8 cellular contexts compared by ENCODE assay signal in genomic region chr17:32483451-32484019, GRCh38. TPM values are rescaled to one million over a fixed set of nuclear protein-coding genes. Genes with fewer than 3 reads are reported as not detected.
A peak's percentile ranks its signal among the peaks of the same experiment; 100 is the strongest.
DNase-seq lines count a peak whose midpoint lies in the region; ATAC-seq and TF ChIP-seq lines count a peak whose summit lies in the region.

No MANE protein-coding gene starts in this region.

- H3K27ac Mint-ChIP-seq in activated naive CD4-positive, alpha-beta T cell treated with anti-CD3 and anti-CD28 coated beads for 36 hours: peak overlapping the region; percentile 80
- no peak overlapping the region for H3K27ac Mint-ChIP-seq in activated naive CD4-positive, alpha-beta T cell treated with anti-CD3 and anti-CD28 coated beads, Interleukin-2, amount 50 U/mL, for 72 hours

- H3K27ac ChIP-seq in dorsolateral prefrontal cortex (peak overlapping the region; percentile 67 to 99 (median 96)), stomach smooth muscle (ENCODE audit: low read length) (peak overlapping the region; percentile 67)

- peak; percentile 57 to 92 (median 84) for TF ChIP-seq CTCF in dorsolateral prefrontal cortex (IDR thresholded peaks at IDR 0.05 in 54 of 56, conservative IDR thresholded peaks at IDR 0.05 in 2 of 56; ENCODE audit: low read depth in 1 of 56, partially characterized antibody in 56 of 56)

- peak; percentile 61 for DNase-seq in activated naive CD4-positive, alpha-beta T cell treated with anti-CD3 and anti-CD28 coated beads for 36 hours
- DNase-seq in activated naive CD4-positive, alpha-beta T cell treated with anti-CD3 and anti-CD28 coated beads, Interleukin-2, amount 50 U/mL, for 72 hours (ENCODE audit: low spot score in 2 of 2): no peak
- DNase-seq in NCI-H1105 (lab: John Stamatoyannopoulos, UW) (peak; percentile 27), dorsolateral prefrontal cortex (peak in 8 of 10 donors; percentile 74 to 88 (median 84)), left colon (no peak)

- intact Hi-C loops in activated naive CD4-positive, alpha-beta T cell treated with anti-CD3 and anti-CD28 coated beads for 36 hours (cut with micrococcal nuclease): loop anchor here (1.0 to 5.0 kb wide), 6 partner anchors 21 to 393 kb away; partner anchors contain the start of gene MYO1D
- intact Hi-C loops in dorsolateral prefrontal cortex (cut with DNase I): loop anchor here (1.0 to 10.0 kb wide), 7 partner anchors 64 to 451 kb away; partner anchors contain the start of gene MYO1D (in 2 of the 2)
- intact Hi-C loops in left colon (cut with DNase I, micrococcal nuclease): no loop called here

- H3K4me3 ChIP-seq in dorsolateral prefrontal cortex (peak overlapping the region in 29 of 59 donors; percentile 0 to 48 (median 27)), stomach smooth muscle (ENCODE audit: low read length in 2 of 2) (no peak overlapping the region)

- no peak overlapping the region for H3K4me3 Mint-ChIP-seq in activated naive CD4-positive, alpha-beta T cell treated with anti-CD3 and anti-CD28 coated beads for 36 hours

- H3K27me3 ChIP-seq in dorsolateral prefrontal cortex: no peaks in the 10 kb centered on the region
- H3K27me3 ChIP-seq in stomach smooth muscle (ENCODE audit: control insufficient read depth in 1 of 2, insufficient read depth in 2 of 2, low read length in 2 of 2): no peaks in the 10 kb centered on the region

- no peaks in the 10 kb centered on the region for H3K27me3 Mint-ChIP-seq in activated naive CD4-positive, alpha-beta T cell treated with anti-CD3 and anti-CD28 coated beads for 36 hours (ENCODE audit: low read depth)

- no peaks in the 10 kb centered on the region for H3K9me3 Mint-ChIP-seq in activated naive CD4-positive, alpha-beta T cell treated with anti-CD3 and anti-CD28 coated beads for 36 hours
- H3K9me3 Mint-ChIP-seq in activated naive CD4-positive, alpha-beta T cell treated with anti-CD3 and anti-CD28 coated beads, Interleukin-2, amount 50 U/mL, for 72 hours: no peaks in the 10 kb centered on the region

- peaks cover 31% of the 10 kb centered on the region for H3K36me3 Mint-ChIP-seq in activated naive CD4-positive, alpha-beta T cell treated with anti-CD3 and anti-CD28 coated beads for 36 hours (ENCODE audit: low read depth)
- peaks cover 12% of the 10 kb centered on the region in 2 donors for H3K36me3 Mint-ChIP-seq in activated naive CD4-positive, alpha-beta T cell treated with anti-CD3 and anti-CD28 coated beads, Interleukin-2, amount 50 U/mL, for 72 hours

- H3K4me1 Mint-ChIP-seq in activated naive CD4-positive, alpha-beta T cell treated with anti-CD3 and anti-CD28 coated beads for 36 hours (ENCODE audit: low read depth): peaks cover 24% of the 10 kb centered on the region

- CTCF ChIA-PET in activated naive CD4-positive, alpha-beta T cell treated with anti-CD3 and anti-CD28 coated beads for 36 hours (lab: Charles Lee): interaction anchor here (0.5 to 5.2 kb wide), 29 partner anchors 11 to 445 kb away, joined by 3 to 48 read pairs (median 4); partner anchors contain the start of genes MYO1D and PSMD11

- peaks cover 23% of the 10 kb centered on the region for H3K4me1 ChIP-seq in stomach smooth muscle (ENCODE audit: control insufficient read depth, insufficient read depth, low read length)

- H3K9me3 ChIP-seq in stomach smooth muscle (ENCODE audit: control insufficient read depth in 2 of 2, low read length in 2 of 2): no peaks in the 10 kb centered on the region

- peak overlapping the region in 1 of 2 donors; percentile 29 for H3K9ac ChIP-seq in stomach smooth muscle (ENCODE audit: low read length in 2 of 2)

- peaks cover 32 to 34% of the 10 kb centered on the region in 2 donors for H3K36me3 ChIP-seq in stomach smooth muscle (ENCODE audit: control insufficient read depth in 2 of 2, insufficient read depth in 2 of 2, low read length in 2 of 2)

- no peak for ATAC-seq in activated naive CD4-positive, alpha-beta T cell treated with anti-CD3 and anti-CD28 coated beads, Interleukin-2, amount 50 U/mL, for 72 hours
- ATAC-seq in SK-N-SH treated with all-trans-retinoic acid at 6 μM for 48 hours (peak; percentile 82), left colon (peak; percentile 31), GM18867 (IDR thresholded peaks at IDR 0.05; ENCODE audit: unreplicated experiment) (no peak)

TF ChIP-seq in SK-N-SH treated with all-trans-retinoic acid at 6 μM for 48 hours, 23 proteins besides CTCF, POLR2A, EP300 and RAD21:
- TF ChIP-seq ESRRG (CRISPR knock-in tag; IDR thresholded peaks at IDR 0.05) (peak; percentile 30; the same call in 1 of the 2 replicates), CSDC2 (CRISPR knock-in tag; IDR thresholded peaks at IDR 0.05) (no peak), CSRNP3 (CRISPR knock-in tag; IDR thresholded peaks at IDR 0.05) (0 out of 2 replicates have a peak, but pooled peaks have one; percentile 15)

RNA-seq across cellular contexts. Expression of gene CDK5R1, which starts 3.3 kb away (rescaled TPM):
- 10 to 100 TPM; 50.6 to 52.1 TPM for total RNA-seq in activated naive CD4-positive, alpha-beta T cell treated with anti-CD3 and anti-CD28 coated beads for 36 hours
- 10 to 100 TPM; 12.4 to 15.6 TPM for total RNA-seq in activated naive CD4-positive, alpha-beta T cell treated with anti-CD3 and anti-CD28 coated beads, Interleukin-2, amount 50 U/mL, for 72 hours
- 100 to 1,000 TPM in 114 of 120 experiments, 10 to 100 TPM in 6; 52.9 to 209 (median 145) TPM for total RNA-seq in dorsolateral prefrontal cortex
- 1 to 10 TPM in 1 of 2 donors, under 1 TPM in 1; 0.61 to 1.1 TPM for total RNA-seq in left colon

RNA-seq across cellular contexts. Expression of gene PSMD11, which starts 39.2 kb away (rescaled TPM):
- total RNA-seq in activated naive CD4-positive, alpha-beta T cell treated with anti-CD3 and anti-CD28 coated beads for 36 hours: 100 to 1,000 TPM; 132 to 145 TPM
- 100 to 1,000 TPM; 119 to 162 TPM for total RNA-seq in activated naive CD4-positive, alpha-beta T cell treated with anti-CD3 and anti-CD28 coated beads, Interleukin-2, amount 50 U/mL, for 72 hours
- total RNA-seq in dorsolateral prefrontal cortex (100 to 1,000 TPM in 5 of 120 experiments, 10 to 100 TPM in 115; 63.1 to 112 (median 81.0) TPM), left colon (10 to 100 TPM; 77.4 to 79.3 TPM)

Comparison
In these comparisons a context has a peak if more than half of its experiments do, and no peak if none do; other contexts are left out.
1. DNase-seq: peak in activated naive CD4-positive, alpha-beta T cell treated with anti-CD3 and anti-CD28 coated beads for 36 hours (single experiment), NCI-H1105 (single experiment) and dorsolateral prefrontal cortex (8 of 10); none in activated naive CD4-positive, alpha-beta T cell treated with anti-CD3 and anti-CD28 coated beads, Interleukin-2, amount 50 U/mL, for 72 hours (0 of 2) and left colon (0 of 2).
2. ATAC-seq: peak in SK-N-SH treated with all-trans-retinoic acid at 6 μM for 48 hours (single experiment) and left colon (single experiment); none in activated naive CD4-positive, alpha-beta T cell treated with anti-CD3 and anti-CD28 coated beads, Interleukin-2, amount 50 U/mL, for 72 hours (0 of 2) and GM18867 (single experiment).
3. RNA of gene CDK5R1, which starts 3.3 kb away (total RNA-seq): 52.9 to 209 TPM in dorsolateral prefrontal cortex, 50.6 to 52.1 TPM in activated naive CD4-positive, alpha-beta T cell treated with anti-CD3 and anti-CD28 coated beads for 36 hours and 12.4 to 15.6 TPM in activated naive CD4-positive, alpha-beta T cell treated with anti-CD3 and anti-CD28 coated beads, Interleukin-2, amount 50 U/mL, for 72 hours; 0.61 to 1.1 TPM in left colon; every median in the first group is over 4 times any median in the second.
4. intact Hi-C loops: an anchor here in activated naive CD4-positive, alpha-beta T cell treated with anti-CD3 and anti-CD28 coated beads for 36 hours (1.0 to 5.0 kb wide) and dorsolateral prefrontal cortex (1.0 to 10.0 kb wide); none called in left colon.